8 cellular contexts compared by ENCODE assay signal in genomic region chr19:2097330-2098327, GRCh38. TPM values are rescaled to one million over a fixed set of nuclear protein-coding genes. Genes with fewer than 3 reads are reported as not detected.
DNase-seq lines count a peak whose midpoint lies in the region; ATAC-seq and TF ChIP-seq lines count a peak whose summit lies in the region.

No MANE protein-coding gene starts in this region.

- CTCF ChIA-PET in activated naive CD4-positive, alpha-beta T cell treated with anti-CD3 and anti-CD28 coated beads, Interleukin-2, amount 10 ng/mL, durations not matched to agents 7 days and 5 days (lab: Charles Lee) = interaction anchor here (0.6 to 1.2 kb wide), 2 partner anchors 45 to 76 kb away, joined by 3 to 4 read pairs; no protein-coding TSS in a partner anchor

- DNase-seq in NCI-H1417 (lab: John Stamatoyannopoulos, UW) (peak; percentile 26 to 69 (median 53)), NCI-H1417 treated with DMSO at 0.1 percent for 48 hours (lab: John Stamatoyannopoulos, UW) (no peak), NCI-H1092 (lab: John Stamatoyannopoulos, UW) (peak; percentile 8), kidney epithelial cell (ENCODE audit: low read depth) (no peak), middle frontal gyrus (ENCODE audit: extremely low spot score, low spot score) (no peak)
- peak; percentile 71 for DNase-seq in activated naive CD4-positive, alpha-beta T cell treated with anti-CD3 and anti-CD28 coated beads, Interleukin-2, amount 10 ng/mL, durations not matched to agents 7 days and 5 days
- peak; percentile 50 to 77 for DNase-seq in stimulated activated naive CD8-positive, alpha-beta T cell treated with anti-CD3 and anti-CD28 coated beads, Interleukin-15, amount 100 ng/mL, for 72 hours

- H3K27me3 Mint-ChIP-seq in activated naive CD4-positive, alpha-beta T cell treated with anti-CD3 and anti-CD28 coated beads, Interleukin-2, amount 10 ng/mL, durations not matched to agents 7 days and 5 days = peaks cover 4% of the 10 kb centered on the region
- H3K27me3 Mint-ChIP-seq in stimulated activated naive CD8-positive, alpha-beta T cell treated with anti-CD3 and anti-CD28 coated beads, Interleukin-15, amount 100 ng/mL, for 72 hours = no peaks in the 10 kb centered on the region

- H3K36me3 Mint-ChIP-seq in activated naive CD4-positive, alpha-beta T cell treated with anti-CD3 and anti-CD28 coated beads, Interleukin-2, amount 10 ng/mL, durations not matched to agents 7 days and 5 days = peaks cover 33% of the 10 kb centered on the region

- H3K4me3 Mint-ChIP-seq in activated naive CD4-positive, alpha-beta T cell treated with anti-CD3 and anti-CD28 coated beads, Interleukin-2, amount 10 ng/mL, durations not matched to agents 7 days and 5 days = peak overlapping the region; percentile 80
- H3K4me3 Mint-ChIP-seq in stimulated activated naive CD8-positive, alpha-beta T cell treated with anti-CD3 and anti-CD28 coated beads, Interleukin-15, amount 100 ng/mL, for 72 hours = peak overlapping the region; percentile 83 to 89

- peak overlapping the region; percentile 93 for H3K27ac Mint-ChIP-seq in activated naive CD4-positive, alpha-beta T cell treated with anti-CD3 and anti-CD28 coated beads, Interleukin-2, amount 10 ng/mL, durations not matched to agents 7 days and 5 days
- H3K27ac Mint-ChIP-seq in stimulated activated naive CD8-positive, alpha-beta T cell treated with anti-CD3 and anti-CD28 coated beads, Interleukin-15, amount 100 ng/mL, for 72 hours = peak overlapping the region; percentile 31 to 89

- no peaks in the 10 kb centered on the region for H3K36me3 ChIP-seq in kidney epithelial cell (ENCODE audit: control insufficient read depth, insufficient read depth, low read length)

- H3K27me3 ChIP-seq in kidney epithelial cell (ENCODE audit: control insufficient read depth, insufficient read depth, low read length) = no peaks in the 10 kb centered on the region

- peaks cover 35% of the 10 kb centered on the region for H3K4me1 Mint-ChIP-seq in activated naive CD4-positive, alpha-beta T cell treated with anti-CD3 and anti-CD28 coated beads, Interleukin-2, amount 10 ng/mL, durations not matched to agents 7 days and 5 days
- H3K4me1 Mint-ChIP-seq in stimulated activated naive CD8-positive, alpha-beta T cell treated with anti-CD3 and anti-CD28 coated beads, Interleukin-15, amount 100 ng/mL, for 72 hours = peaks cover 59% of the 10 kb centered on the region

- ATAC-seq in stimulated activated naive CD8-positive, alpha-beta T cell treated with anti-CD3 and anti-CD28 coated beads, Interleukin-15, amount 100 ng/mL, for 72 hours = peak; percentile 40
- no peak for ATAC-seq in GM21360 (IDR thresholded peaks at IDR 0.05; ENCODE audit: unreplicated experiment)

- no peaks in the 10 kb centered on the region for H3K9me3 Mint-ChIP-seq in activated naive CD4-positive, alpha-beta T cell treated with anti-CD3 and anti-CD28 coated beads, Interleukin-2, amount 10 ng/mL, durations not matched to agents 7 days and 5 days
- H3K9me3 Mint-ChIP-seq in stimulated activated naive CD8-positive, alpha-beta T cell treated with anti-CD3 and anti-CD28 coated beads, Interleukin-15, amount 100 ng/mL, for 72 hours = no peaks in the 10 kb centered on the region

- no peak for TF ChIP-seq CTCF in kidney epithelial cell (IDR thresholded peaks at IDR 0.05; ENCODE audit: insufficient read depth, low read length, poor library complexity, severe bottlenecking)

- H3K4me3 ChIP-seq in kidney epithelial cell (ENCODE audit: low read depth, low read length) = peak overlapping the region; percentile 42

RNA-seq across cellular contexts. Expression of gene IZUMO4, which starts 0.9 kb away (rescaled TPM):
- 1.6 and 3.8 TPM in 2 replicates for total RNA-seq in kidney epithelial cell

RNA-seq across cellular contexts. Expression of gene MOB3A, which starts 1.5 kb away (rescaled TPM):
- 40.3 and 62.0 TPM in 2 replicates for total RNA-seq in kidney epithelial cell

RNA-seq across cellular contexts. Expression of gene MKNK2, which starts 46.6 kb away (rescaled TPM):
- 253 and 315 TPM in 2 replicates for total RNA-seq in kidney epithelial cell

RNA-seq across cellular contexts. Expression of gene AP3D1, which starts 53.7 kb away (rescaled TPM):
- 178 and 194 TPM in 2 replicates for total RNA-seq in kidney epithelial cell

Comparison
In these comparisons a context has a peak if more than half of its experiments do, and no peak if none do; other contexts are left out.
1. DNase-seq: peak in NCI-H1417 (3 of 3), NCI-H1092 (single experiment), activated naive CD4-positive, alpha-beta T cell treated with anti-CD3 and anti-CD28 coated beads, Interleukin-2, amount 10 ng/mL, durations not matched to agents 7 days and 5 days (single experiment) and stimulated activated naive CD8-positive, alpha-beta T cell treated with anti-CD3 and anti-CD28 coated beads, Interleukin-15, amount 100 ng/mL, for 72 hours (2 of 2); none in NCI-H1417 treated with DMSO at 0.1 percent for 48 hours (single experiment), kidney epithelial cell (single experiment) and middle frontal gyrus (single experiment).